In genomic region chr2:6077585-6077984, GRCh38 we compare ENCODE assay signal across 12 cellular contexts.
"Had no signal": no experiment of that assay in that cellular context is flagged by ENCODE, and none has a peak within 500 bp of the region (broad histone marks: within the 10 kb centered on the region; RNA-seq: fewer than 3 reads in every experiment).

No MANE protein-coding gene starts in this region.

- H3K36me3 ChIP-seq: esophagus muscularis mucosa, lower lobe of right lung had no signal

- H3K4me1 ChIP-seq: esophagus muscularis mucosa, lower lobe of right lung had no signal

- H3K27ac ChIP-seq: esophagus muscularis mucosa, lower lobe of right lung had no signal

- ATAC-seq: activated CD8-positive, alpha-beta T cell treated with anti-CD3 and anti-CD28 coated beads, Interleukin-2, amount 10 ng/mL, durations not matched to agents 7 days and 5 days; naive thymus-derived CD4-positive, alpha-beta T cell; right cardiac atrium; WTC11 had no signal

- DNase-seq: activated CD4-positive, alpha-beta T cell treated with anti-CD3 and anti-CD28 coated beads for 48 hours; activated CD8-positive, alpha-beta memory T cell treated with anti-CD3 and anti-CD28 coated beads, Interleukin-2, amount 50 U/mL, for 48 hours; activated CD8-positive, alpha-beta T cell treated with anti-CD3 and anti-CD28 coated beads, Interleukin-2, amount 10 ng/mL, durations not matched to agents 7 days and 5 days; aorta; hypothalamus; kidney glomerular epithelial cell; lower lobe of right lung; naive thymus-derived CD4-positive, alpha-beta T cell; right cardiac atrium had no signal

- H3K4me2 ChIP-seq: smooth muscle cell had no signal

- H3K27me3 ChIP-seq: esophagus muscularis mucosa had no signal

- H3K4me3 ChIP-seq: esophagus muscularis mucosa, lower lobe of right lung, smooth muscle cell had no signal
